ENCODE assay signal across 1 cellular context in the genomic region with DNA sequence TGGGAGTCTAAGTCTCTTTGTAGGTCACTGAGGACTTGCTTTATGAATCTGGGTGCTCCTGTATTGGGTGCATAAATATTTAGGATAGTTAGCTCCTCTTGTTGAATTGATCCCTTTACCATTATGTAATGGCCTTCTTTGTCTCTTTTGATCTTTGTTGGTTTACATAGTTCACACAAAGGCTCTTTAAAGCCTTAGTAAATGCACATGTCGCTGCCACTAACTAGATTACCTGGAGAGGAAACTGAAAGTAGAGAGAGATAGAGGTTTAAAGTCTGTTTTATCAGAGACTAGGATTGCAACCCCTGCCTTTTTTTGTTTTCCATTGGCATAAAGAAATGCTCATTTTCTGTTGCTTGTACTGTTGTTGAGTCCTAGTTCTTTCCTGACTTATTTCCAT.
TF ChIP-seq lines count a peak whose summit lies in the region.
"Not testable (repeated sequence)": the region's sequence is repeated elsewhere in the genome, so short reads cannot be mapped to it uniquely, and the experiment has no call there.

No MANE protein-coding gene starts in this region.

TF ChIP-seq in HepG2, 621 proteins besides CTCF, POLR2A, EP300 and RAD21 (continued from another document):
- TF ChIP-seq AHDC1 (CRISPR knock-in tag; IDR thresholded peaks at IDR 0.05; ENCODE audit: borderline replicate concordance) (peak; percentile 47; the same call in 1 of the 2 replicates), RXRB (CRISPR knock-in tag; IDR thresholded peaks at IDR 0.05; ENCODE audit: borderline replicate concordance) (peak; percentile 25; the same call in 1 of the 2 replicates), HMG20A (CRISPR knock-in tag; IDR thresholded peaks at IDR 0.05; ENCODE audit: borderline replicate concordance) (peak; percentile 27; the same call in 1 of the 2 replicates), SOX5 (CRISPR knock-in tag; IDR thresholded peaks at IDR 0.05; ENCODE audit: borderline replicate concordance) (peak; percentile 83; the same call in 1 of the 2 replicates), SAP130 (CRISPR knock-in tag; IDR thresholded peaks at IDR 0.05; ENCODE audit: low read depth) (peak; percentile 52; the same call in 1 of the 2 replicates), TCF7 (IDR thresholded peaks at IDR 0.05; ENCODE audit: low read depth) (peak; percentile 67), ZNF792 (CRISPR knock-in tag; IDR thresholded peaks at IDR 0.05) (peak; percentile 49; the same call in 1 of the 2 replicates), FOXA1 (CRISPR knock-in tag; IDR thresholded peaks at IDR 0.05) (0 out of 2 replicates have a peak, but pooled peaks have one; percentile 25), BCL6 (CRISPR knock-in tag; IDR thresholded peaks at IDR 0.05) (peak; percentile 67), PAXIP1 (CRISPR knock-in tag; conservative IDR thresholded peaks at IDR 0.05) (peak; percentile 65), ISL2 (CRISPR knock-in tag; IDR thresholded peaks at IDR 0.05) (peak; percentile 17; the same call in 1 of the 2 replicates), CEBPG (CRISPR knock-in tag; IDR thresholded peaks at IDR 0.05) (0 out of 2 replicates have a peak, but pooled peaks have one; percentile 6), MIXL1 (CRISPR knock-in tag; IDR thresholded peaks at IDR 0.05) (peak; percentile 61; the same call in 1 of the 2 replicates), LCORL (CRISPR knock-in tag; IDR thresholded peaks at IDR 0.05) (peak; percentile 32; the same call in 1 of the 2 replicates)
- TF ChIP-seq, protein P1, sequence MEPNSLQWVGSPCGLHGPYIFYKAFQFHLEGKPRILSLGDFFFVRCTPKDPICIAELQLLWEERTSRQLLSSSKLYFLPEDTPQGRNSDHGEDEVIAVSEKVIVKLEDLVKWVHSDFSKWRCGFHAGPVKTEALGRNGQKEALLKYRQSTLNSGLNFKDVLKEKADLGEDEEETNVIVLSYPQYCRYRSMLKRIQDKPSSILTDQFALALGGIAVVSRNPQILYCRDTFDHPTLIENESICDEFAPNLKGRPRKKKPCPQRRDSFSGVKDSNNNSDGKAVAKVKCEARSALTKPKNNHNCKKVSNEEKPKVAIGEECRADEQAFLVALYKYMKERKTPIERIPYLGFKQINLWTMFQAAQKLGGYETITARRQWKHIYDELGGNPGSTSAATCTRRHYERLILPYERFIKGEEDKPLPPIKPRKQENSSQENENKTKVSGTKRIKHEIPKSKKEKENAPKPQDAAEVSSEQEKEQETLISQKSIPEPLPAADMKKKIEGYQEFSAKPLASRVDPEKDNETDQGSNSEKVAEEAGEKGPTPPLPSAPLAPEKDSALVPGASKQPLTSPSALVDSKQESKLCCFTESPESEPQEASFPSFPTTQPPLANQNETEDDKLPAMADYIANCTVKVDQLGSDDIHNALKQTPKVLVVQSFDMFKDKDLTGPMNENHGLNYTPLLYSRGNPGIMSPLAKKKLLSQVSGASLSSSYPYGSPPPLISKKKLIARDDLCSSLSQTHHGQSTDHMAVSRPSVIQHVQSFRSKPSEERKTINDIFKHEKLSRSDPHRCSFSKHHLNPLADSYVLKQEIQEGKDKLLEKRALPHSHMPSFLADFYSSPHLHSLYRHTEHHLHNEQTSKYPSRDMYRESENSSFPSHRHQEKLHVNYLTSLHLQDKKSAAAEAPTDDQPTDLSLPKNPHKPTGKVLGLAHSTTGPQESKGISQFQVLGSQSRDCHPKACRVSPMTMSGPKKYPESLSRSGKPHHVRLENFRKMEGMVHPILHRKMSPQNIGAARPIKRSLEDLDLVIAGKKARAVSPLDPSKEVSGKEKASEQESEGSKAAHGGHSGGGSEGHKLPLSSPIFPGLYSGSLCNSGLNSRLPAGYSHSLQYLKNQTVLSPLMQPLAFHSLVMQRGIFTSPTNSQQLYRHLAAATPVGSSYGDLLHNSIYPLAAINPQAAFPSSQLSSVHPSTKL (CRISPR knock-in tag; IDR thresholded peaks at IDR 0.05) = peak; percentile 73
- TF ChIP-seq, protein P2, sequence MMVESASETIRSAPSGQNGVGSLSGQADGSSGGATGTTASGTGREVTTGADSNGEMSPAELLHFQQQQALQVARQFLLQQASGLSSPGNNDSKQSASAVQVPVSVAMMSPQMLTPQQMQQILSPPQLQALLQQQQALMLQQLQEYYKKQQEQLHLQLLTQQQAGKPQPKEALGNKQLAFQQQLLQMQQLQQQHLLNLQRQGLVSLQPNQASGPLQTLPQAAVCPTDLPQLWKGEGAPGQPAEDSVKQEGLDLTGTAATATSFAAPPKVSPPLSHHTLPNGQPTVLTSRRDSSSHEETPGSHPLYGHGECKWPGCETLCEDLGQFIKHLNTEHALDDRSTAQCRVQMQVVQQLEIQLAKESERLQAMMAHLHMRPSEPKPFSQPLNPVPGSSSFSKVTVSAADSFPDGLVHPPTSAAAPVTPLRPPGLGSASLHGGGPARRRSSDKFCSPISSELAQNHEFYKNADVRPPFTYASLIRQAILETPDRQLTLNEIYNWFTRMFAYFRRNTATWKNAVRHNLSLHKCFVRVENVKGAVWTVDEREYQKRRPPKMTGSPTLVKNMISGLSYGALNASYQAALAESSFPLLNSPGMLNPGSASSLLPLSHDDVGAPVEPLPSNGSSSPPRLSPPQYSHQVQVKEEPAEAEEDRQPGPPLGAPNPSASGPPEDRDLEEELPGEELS (CRISPR knock-in tag; IDR thresholded peaks at IDR 0.05) = 0 out of 2 replicates have a peak, but pooled peaks have one; percentile 27
- not testable (repeated sequence) for TF ChIP-seq FOXA1, LCORL (IDR thresholded peaks at IDR 0.05)
